ENCODE assay signal across 1 cellular context in the genomic region with DNA sequence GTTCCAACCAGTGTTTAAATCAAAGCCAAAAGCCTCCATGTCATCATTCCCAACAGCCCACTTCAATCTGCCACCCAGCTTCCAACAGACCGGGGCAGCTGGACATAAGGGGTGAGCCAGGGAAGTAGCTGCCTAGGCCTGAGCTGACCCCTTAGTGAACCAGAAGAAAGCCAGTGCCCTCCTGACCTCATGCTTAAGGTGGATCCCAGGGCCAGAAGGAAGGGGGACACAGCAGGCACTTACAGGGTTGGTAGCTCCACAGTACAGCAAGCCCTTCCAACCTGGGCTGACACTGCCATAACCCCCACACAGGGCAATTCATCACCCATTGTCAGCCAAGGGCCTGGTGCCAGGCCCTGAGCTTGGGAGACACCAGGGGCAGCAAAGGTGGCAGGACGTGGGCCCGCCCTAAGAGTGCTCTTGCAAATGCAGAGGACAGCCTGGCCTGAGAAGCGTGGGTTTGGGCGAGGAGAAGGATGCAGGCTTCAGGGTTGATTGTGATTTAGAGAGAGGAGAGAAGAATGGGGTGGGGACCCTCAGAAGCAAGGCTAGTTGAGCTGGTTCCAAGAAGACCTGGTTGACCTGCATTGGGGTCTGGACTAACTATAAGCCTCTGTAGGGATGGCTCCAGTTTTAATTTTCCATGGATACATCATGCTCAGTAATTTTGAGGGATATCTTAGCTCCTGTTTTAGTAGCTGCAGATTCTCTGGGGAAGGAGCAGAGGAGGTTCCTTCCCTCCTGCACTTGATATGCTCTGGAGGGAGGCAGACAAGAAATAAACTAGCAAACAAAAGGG.
TF ChIP-seq lines count a peak whose summit lies in the region.

No MANE protein-coding gene starts in this region.

TF ChIP-seq in HepG2, 621 proteins besides CTCF, POLR2A, EP300 and RAD21:
- no peak for TF ChIP-seq MAFG (CRISPR knock-in tag; IDR thresholded peaks at IDR 0.05)
- TF ChIP-seq, protein P1, sequence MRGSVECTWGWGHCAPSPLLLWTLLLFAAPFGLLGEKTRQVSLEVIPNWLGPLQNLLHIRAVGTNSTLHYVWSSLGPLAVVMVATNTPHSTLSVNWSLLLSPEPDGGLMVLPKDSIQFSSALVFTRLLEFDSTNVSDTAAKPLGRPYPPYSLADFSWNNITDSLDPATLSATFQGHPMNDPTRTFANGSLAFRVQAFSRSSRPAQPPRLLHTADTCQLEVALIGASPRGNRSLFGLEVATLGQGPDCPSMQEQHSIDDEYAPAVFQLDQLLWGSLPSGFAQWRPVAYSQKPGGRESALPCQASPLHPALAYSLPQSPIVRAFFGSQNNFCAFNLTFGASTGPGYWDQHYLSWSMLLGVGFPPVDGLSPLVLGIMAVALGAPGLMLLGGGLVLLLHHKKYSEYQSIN (CRISPR knock-in tag; IDR thresholded peaks at IDR 0.05; ENCODE audit: borderline replicate concordance): no peak
TF ChIP-seq in HepG2: peak in this region for 0.
